1 cellular context compared by ENCODE assay signal in the genomic region with DNA sequence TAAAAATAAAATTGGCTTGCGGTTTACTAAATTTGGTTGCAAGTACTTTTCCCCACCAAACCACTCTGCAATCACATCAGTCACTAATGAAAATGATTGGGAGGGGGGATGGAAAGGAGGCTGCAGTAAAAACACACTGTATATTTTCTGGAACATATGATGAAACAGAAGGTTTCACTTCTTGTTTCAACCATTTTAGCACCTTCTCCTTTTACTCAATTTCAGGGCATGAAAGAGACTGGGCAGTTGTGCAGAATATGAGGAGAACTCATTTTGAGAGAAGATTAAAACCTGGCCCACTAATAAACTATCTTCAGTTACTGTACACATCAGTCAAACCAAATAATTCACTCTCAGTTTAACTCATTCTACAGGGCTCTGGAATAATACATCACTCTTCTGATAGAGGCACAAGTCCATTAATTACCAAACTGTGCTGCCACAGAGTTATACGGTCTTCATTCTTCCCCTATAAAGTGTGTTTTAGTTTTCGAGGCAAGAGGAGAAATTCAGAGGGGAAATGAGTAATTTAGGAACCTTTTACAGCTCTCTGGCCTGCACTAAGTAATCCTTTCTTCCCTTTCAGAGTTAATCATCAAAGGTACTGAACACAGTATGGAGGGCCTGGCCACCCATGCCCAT.
TF ChIP-seq lines count a peak whose summit lies in the region.

No MANE protein-coding gene starts in this region.

TF ChIP-seq in GM12878, 131 proteins besides CTCF, POLR2A, EP300 and RAD21 (continued from another document and continues in another):
- TF ChIP-seq, protein P1, sequence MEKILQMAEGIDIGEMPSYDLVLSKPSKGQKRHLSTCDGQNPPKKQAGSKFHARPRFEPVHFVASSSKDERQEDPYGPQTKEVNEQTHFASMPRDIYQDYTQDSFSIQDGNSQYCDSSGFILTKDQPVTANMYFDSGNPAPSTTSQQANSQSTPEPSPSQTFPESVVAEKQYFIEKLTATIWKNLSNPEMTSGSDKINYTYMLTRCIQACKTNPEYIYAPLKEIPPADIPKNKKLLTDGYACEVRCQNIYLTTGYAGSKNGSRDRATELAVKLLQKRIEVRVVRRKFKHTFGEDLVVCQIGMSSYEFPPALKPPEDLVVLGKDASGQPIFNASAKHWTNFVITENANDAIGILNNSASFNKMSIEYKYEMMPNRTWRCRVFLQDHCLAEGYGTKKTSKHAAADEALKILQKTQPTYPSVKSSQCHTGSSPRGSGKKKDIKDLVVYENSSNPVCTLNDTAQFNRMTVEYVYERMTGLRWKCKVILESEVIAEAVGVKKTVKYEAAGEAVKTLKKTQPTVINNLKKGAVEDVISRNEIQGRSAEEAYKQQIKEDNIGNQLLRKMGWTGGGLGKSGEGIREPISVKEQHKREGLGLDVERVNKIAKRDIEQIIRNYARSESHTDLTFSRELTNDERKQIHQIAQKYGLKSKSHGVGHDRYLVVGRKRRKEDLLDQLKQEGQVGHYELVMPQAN (conservative IDR thresholded peaks at IDR 0.05): no peak
- peak; percentile 75; the same call in 1 of the 2 replicates for TF ChIP-seq GATAD2B (conservative IDR thresholded peaks at IDR 0.05; ENCODE audit: low read depth)
- 0 out of 4 replicates have a peak, but pooled peaks of 1 of the 2 experiments have one; percentile 40 for TF ChIP-seq SRF (IDR thresholded peaks at IDR 0.05; ENCODE audit: low read depth in 2 of 2, low read length in 2 of 2)
- peak; percentile 88 for TF ChIP-seq EED (IDR thresholded peaks at IDR 0.05; ENCODE audit: low read depth)
- TF ChIP-seq, protein P2, sequence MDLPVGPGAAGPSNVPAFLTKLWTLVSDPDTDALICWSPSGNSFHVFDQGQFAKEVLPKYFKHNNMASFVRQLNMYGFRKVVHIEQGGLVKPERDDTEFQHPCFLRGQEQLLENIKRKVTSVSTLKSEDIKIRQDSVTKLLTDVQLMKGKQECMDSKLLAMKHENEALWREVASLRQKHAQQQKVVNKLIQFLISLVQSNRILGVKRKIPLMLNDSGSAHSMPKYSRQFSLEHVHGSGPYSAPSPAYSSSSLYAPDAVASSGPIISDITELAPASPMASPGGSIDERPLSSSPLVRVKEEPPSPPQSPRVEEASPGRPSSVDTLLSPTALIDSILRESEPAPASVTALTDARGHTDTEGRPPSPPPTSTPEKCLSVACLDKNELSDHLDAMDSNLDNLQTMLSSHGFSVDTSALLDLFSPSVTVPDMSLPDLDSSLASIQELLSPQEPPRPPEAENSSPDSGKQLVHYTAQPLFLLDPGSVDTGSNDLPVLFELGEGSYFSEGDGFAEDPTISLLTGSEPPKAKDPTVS (IDR thresholded peaks at IDR 0.05; ENCODE audit: low read depth, low read length): no peak
- TF ChIP-seq, protein P3, sequence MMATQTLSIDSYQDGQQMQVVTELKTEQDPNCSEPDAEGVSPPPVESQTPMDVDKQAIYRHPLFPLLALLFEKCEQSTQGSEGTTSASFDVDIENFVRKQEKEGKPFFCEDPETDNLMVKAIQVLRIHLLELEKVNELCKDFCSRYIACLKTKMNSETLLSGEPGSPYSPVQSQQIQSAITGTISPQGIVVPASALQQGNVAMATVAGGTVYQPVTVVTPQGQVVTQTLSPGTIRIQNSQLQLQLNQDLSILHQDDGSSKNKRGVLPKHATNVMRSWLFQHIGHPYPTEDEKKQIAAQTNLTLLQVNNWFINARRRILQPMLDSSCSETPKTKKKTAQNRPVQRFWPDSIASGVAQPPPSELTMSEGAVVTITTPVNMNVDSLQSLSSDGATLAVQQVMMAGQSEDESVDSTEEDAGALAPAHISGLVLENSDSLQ (IDR thresholded peaks at IDR 0.05): peak; percentile 81
- TF ChIP-seq ATF7 (IDR thresholded peaks at IDR 0.05; ENCODE audit: low read depth): peak; percentile 87
- no peak for TF ChIP-seq SUPT20H (IDR thresholded peaks at IDR 0.05; ENCODE audit: borderline replicate concordance, control insufficient read depth, low read depth, low read length)
- no peak for TF ChIP-seq ZZZ3 (IDR thresholded peaks at IDR 0.05; ENCODE audit: control insufficient read depth, insufficient read length, low read depth)
- TF ChIP-seq DPF2 (IDR thresholded peaks at IDR 0.05): peak; percentile 94
- TF ChIP-seq HCFC1 (IDR thresholded peaks at IDR 0.05; ENCODE audit: low read length): no peak
- peak; percentile 97 for TF ChIP-seq MEF2A (IDR thresholded peaks at IDR 0.05; ENCODE audit: insufficient read depth, low read depth, low read length)
- peak; percentile 71; the same call in 1 of the 2 replicates for TF ChIP-seq GABPA (IDR thresholded peaks at IDR 0.05; ENCODE audit: low read depth)
- no peak for TF ChIP-seq TAF1 (IDR thresholded peaks at IDR 0.05; ENCODE audit: borderline replicate concordance, low read depth, low read length)
- TF ChIP-seq IKZF2 (IDR thresholded peaks at IDR 0.05): peak; percentile 95
- peak; percentile 95 for TF ChIP-seq MTA3 (IDR thresholded peaks at IDR 0.05; ENCODE audit: borderline replicate concordance, low read length)
- TF ChIP-seq, protein P4, sequence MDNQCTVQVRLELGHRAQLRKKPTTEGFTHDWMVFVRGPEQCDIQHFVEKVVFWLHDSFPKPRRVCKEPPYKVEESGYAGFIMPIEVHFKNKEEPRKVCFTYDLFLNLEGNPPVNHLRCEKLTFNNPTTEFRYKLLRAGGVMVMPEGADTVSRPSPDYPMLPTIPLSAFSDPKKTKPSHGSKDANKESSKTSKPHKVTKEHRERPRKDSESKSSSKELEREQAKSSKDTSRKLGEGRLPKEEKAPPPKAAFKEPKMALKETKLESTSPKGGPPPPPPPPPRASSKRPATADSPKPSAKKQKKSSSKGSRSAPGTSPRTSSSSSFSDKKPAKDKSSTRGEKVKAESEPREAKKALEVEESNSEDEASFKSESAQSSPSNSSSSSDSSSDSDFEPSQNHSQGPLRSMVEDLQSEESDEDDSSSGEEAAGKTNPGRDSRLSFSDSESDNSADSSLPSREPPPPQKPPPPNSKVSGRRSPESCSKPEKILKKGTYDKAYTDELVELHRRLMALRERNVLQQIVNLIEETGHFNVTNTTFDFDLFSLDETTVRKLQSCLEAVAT (IDR thresholded peaks at IDR 0.05): peak; percentile 81; the same call in 1 of the 2 replicates
- peak; percentile 72; the same call in 1 of the 2 replicates for TF ChIP-seq PAX5 (IDR thresholded peaks at IDR 0.05; ENCODE audit: borderline replicate concordance, low read depth, low read length)
- TF ChIP-seq CBX5 (IDR thresholded peaks at IDR 0.05; ENCODE audit: low read depth): peak; percentile 54; the same call in 1 of the 2 replicates
- peak; percentile 99 for TF ChIP-seq JUNB (IDR thresholded peaks at IDR 0.05)
- no peak for TF ChIP-seq NRF1 (conservative IDR thresholded peaks at IDR 0.05; ENCODE audit: low read depth, low read length)
- TF ChIP-seq NFYA (IDR thresholded peaks at IDR 0.05; ENCODE audit: borderline replicate concordance, low read depth, low read length): no peak
- TF ChIP-seq STAT3 (IDR thresholded peaks at IDR 0.05; ENCODE audit: low read depth, low read length): 0 out of 2 replicates have a peak, but pooled peaks have one; percentile 41
- TF ChIP-seq, protein P5, sequence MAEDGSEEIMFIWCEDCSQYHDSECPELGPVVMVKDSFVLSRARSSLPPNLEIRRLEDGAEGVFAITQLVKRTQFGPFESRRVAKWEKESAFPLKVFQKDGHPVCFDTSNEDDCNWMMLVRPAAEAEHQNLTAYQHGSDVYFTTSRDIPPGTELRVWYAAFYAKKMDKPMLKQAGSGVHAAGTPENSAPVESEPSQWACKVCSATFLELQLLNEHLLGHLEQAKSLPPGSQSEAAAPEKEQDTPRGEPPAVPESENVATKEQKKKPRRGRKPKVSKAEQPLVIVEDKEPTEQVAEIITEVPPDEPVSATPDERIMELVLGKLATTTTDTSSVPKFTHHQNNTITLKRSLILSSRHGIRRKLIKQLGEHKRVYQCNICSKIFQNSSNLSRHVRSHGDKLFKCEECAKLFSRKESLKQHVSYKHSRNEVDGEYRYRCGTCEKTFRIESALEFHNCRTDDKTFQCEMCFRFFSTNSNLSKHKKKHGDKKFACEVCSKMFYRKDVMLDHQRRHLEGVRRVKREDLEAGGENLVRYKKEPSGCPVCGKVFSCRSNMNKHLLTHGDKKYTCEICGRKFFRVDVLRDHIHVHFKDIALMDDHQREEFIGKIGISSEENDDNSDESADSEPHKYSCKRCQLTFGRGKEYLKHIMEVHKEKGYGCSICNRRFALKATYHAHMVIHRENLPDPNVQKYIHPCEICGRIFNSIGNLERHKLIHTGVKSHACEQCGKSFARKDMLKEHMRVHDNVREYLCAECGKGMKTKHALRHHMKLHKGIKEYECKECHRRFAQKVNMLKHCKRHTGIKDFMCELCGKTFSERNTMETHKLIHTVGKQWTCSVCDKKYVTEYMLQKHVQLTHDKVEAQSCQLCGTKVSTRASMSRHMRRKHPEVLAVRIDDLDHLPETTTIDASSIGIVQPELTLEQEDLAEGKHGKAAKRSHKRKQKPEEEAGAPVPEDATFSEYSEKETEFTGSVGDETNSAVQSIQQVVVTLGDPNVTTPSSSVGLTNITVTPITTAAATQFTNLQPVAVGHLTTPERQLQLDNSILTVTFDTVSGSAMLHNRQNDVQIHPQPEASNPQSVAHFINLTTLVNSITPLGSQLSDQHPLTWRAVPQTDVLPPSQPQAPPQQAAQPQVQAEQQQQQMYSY (CRISPR knock-in tag; IDR thresholded peaks at IDR 0.05): no peak
- TF ChIP-seq SP1 (IDR thresholded peaks at IDR 0.05; ENCODE audit: low read depth, low read length): peak; percentile 47
- TF ChIP-seq, protein P6, sequence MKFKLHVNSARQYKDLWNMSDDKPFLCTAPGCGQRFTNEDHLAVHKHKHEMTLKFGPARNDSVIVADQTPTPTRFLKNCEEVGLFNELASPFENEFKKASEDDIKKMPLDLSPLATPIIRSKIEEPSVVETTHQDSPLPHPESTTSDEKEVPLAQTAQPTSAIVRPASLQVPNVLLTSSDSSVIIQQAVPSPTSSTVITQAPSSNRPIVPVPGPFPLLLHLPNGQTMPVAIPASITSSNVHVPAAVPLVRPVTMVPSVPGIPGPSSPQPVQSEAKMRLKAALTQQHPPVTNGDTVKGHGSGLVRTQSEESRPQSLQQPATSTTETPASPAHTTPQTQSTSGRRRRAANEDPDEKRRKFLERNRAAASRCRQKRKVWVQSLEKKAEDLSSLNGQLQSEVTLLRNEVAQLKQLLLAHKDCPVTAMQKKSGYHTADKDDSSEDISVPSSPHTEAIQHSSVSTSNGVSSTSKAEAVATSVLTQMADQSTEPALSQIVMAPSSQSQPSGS (IDR thresholded peaks at IDR 0.05; ENCODE audit: low read length): peak; percentile 88
- TF ChIP-seq ZSCAN29 (IDR thresholded peaks at IDR 0.05): 0 out of 2 replicates have a peak, but pooled peaks have one; percentile 24
- TF ChIP-seq CEBPB (IDR thresholded peaks at IDR 0.05; ENCODE audit: borderline replicate concordance in 1 of 2, low read depth in 2 of 2, low read length in 2 of 2): 0 out of 4 replicates have a peak, but pooled peaks of 1 of the 2 experiments have one; percentile 76
- TF ChIP-seq CHD4 (IDR thresholded peaks at IDR 0.05): no peak
- TF ChIP-seq ZNF217 (IDR thresholded peaks at IDR 0.05): peak; percentile 98; the same call in 1 of the 2 replicates
- no peak for TF ChIP-seq WRNIP1 (IDR thresholded peaks at IDR 0.05; ENCODE audit: borderline replicate concordance, low read depth, low read length)
- TF ChIP-seq TBL1XR1 (IDR thresholded peaks at IDR 0.05; ENCODE audit: low read depth, low read length): peak; percentile 91
- TF ChIP-seq NR2C2 (IDR thresholded peaks at IDR 0.05; ENCODE audit: borderline replicate concordance, control insufficient read depth, insufficient read length, low read depth): no peak
- TF ChIP-seq, protein P7, sequence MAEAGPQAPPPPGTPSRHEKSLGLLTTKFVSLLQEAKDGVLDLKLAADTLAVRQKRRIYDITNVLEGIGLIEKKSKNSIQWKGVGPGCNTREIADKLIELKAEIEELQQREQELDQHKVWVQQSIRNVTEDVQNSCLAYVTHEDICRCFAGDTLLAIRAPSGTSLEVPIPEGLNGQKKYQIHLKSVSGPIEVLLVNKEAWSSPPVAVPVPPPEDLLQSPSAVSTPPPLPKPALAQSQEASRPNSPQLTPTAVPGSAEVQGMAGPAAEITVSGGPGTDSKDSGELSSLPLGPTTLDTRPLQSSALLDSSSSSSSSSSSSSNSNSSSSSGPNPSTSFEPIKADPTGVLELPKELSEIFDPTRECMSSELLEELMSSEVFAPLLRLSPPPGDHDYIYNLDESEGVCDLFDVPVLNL (IDR thresholded peaks at IDR 0.05; ENCODE audit: low read depth, low read length): no peak
- TF ChIP-seq CREB1 (IDR thresholded peaks at IDR 0.05; ENCODE audit: low read depth): peak; percentile 48
- TF ChIP-seq, protein P8, sequence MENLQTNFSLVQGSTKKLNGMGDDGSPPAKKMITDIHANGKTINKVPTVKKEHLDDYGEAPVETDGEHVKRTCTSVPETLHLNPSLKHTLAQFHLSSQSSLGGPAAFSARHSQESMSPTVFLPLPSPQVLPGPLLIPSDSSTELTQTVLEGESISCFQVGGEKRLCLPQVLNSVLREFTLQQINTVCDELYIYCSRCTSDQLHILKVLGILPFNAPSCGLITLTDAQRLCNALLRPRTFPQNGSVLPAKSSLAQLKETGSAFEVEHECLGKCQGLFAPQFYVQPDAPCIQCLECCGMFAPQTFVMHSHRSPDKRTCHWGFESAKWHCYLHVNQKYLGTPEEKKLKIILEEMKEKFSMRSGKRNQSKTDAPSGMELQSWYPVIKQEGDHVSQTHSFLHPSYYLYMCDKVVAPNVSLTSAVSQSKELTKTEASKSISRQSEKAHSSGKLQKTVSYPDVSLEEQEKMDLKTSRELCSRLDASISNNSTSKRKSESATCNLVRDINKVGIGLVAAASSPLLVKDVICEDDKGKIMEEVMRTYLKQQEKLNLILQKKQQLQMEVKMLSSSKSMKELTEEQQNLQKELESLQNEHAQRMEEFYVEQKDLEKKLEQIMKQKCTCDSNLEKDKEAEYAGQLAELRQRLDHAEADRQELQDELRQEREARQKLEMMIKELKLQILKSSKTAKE (IDR thresholded peaks at IDR 0.05; ENCODE audit: low read depth, poor library complexity, severe bottlenecking): peak; percentile 85
- TF ChIP-seq BACH1 (IDR thresholded peaks at IDR 0.05; ENCODE audit: borderline replicate concordance): peak; percentile 62; the same call in 1 of the 2 replicates
- peak; percentile 97 for TF ChIP-seq MTA2 (IDR thresholded peaks at IDR 0.05; ENCODE audit: low read depth)
- TF ChIP-seq TCF12 (IDR thresholded peaks at IDR 0.05; ENCODE audit: low read depth, low read length): peak; percentile 36; the same call in 1 of the 2 replicates
- TF ChIP-seq FOXM1 (IDR thresholded peaks at IDR 0.05; ENCODE audit: low read depth, low read length): peak; percentile 89
- TF ChIP-seq CBFB (IDR thresholded peaks at IDR 0.05; ENCODE audit: low read depth): peak; percentile 93
- TF ChIP-seq, protein P9, sequence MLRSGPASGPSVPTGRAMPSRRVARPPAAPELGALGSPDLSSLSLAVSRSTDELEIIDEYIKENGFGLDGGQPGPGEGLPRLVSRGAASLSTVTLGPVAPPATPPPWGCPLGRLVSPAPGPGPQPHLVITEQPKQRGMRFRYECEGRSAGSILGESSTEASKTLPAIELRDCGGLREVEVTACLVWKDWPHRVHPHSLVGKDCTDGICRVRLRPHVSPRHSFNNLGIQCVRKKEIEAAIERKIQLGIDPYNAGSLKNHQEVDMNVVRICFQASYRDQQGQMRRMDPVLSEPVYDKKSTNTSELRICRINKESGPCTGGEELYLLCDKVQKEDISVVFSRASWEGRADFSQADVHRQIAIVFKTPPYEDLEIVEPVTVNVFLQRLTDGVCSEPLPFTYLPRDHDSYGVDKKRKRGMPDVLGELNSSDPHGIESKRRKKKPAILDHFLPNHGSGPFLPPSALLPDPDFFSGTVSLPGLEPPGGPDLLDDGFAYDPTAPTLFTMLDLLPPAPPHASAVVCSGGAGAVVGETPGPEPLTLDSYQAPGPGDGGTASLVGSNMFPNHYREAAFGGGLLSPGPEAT (IDR thresholded peaks at IDR 0.05; ENCODE audit: low read depth): peak; percentile 85
- no peak for TF ChIP-seq SMARCA5 (IDR thresholded peaks at IDR 0.05)
- peak; percentile 95 for TF ChIP-seq SPI1 (IDR thresholded peaks at IDR 0.05; ENCODE audit: borderline replicate concordance, insufficient read depth, low read depth, low read length)
